In genomic region chrX:106999002-106999975, GRCh38 we compare ENCODE assay signal across 8 cellular contexts. TPM values are rescaled to one million over a fixed set of nuclear protein-coding genes. Genes with fewer than 3 reads are reported as not detected.
DNase-seq lines count a peak whose midpoint lies in the region; ATAC-seq and TF ChIP-seq lines count a peak whose summit lies in the region.

No MANE protein-coding gene starts in this region.

- no peaks in the 10 kb centered on the region for H3K27me3 ChIP-seq in CD8-positive, alpha-beta memory T cell (ENCODE audit: insufficient read depth, low read length, poor library complexity, severe bottlenecking)
- peaks cover 15% of the 10 kb centered on the region for H3K27me3 ChIP-seq in HUES64 (ENCODE audit: insufficient read depth, low read length)
- H3K27me3 ChIP-seq in parathyroid adenoma (ENCODE audit: control insufficient read depth, insufficient read depth, low read length): no peaks in the 10 kb centered on the region

- peaks cover 4% of the 10 kb centered on the region for H3K4me1 ChIP-seq in CD8-positive, alpha-beta memory T cell (ENCODE audit: insufficient read depth, low read length)
- no peaks in the 10 kb centered on the region for H3K4me1 ChIP-seq in HUES64 (ENCODE audit: insufficient read depth, low read length)
- H3K4me1 ChIP-seq in parathyroid adenoma: no peaks in the 10 kb centered on the region

- whole genome bisulfite sequencing in HUES64: under 1% methylated on average over 88 of the region's 88 CpGs

- peaks cover 7 to 17% (median 12%) of the 10 kb centered on the region in 3 donors for H3K4me1 Mint-ChIP-seq in CD8-positive, alpha-beta memory T cell
- peaks cover 8% of the 10 kb centered on the region for H3K4me1 Mint-ChIP-seq in activated naive CD8-positive, alpha-beta T cell treated with anti-CD3 and anti-CD28 coated beads, Interleukin-2, amount 10 ng/mL, durations not matched to agents 7 days and 5 days

- POLR2A ChIA-PET in CD8-positive, alpha-beta memory T cell (lab: Charles Lee): no interaction called here
- POLR2A ChIA-PET in activated naive CD8-positive, alpha-beta T cell treated with anti-CD3 and anti-CD28 coated beads, Interleukin-2, amount 10 ng/mL, durations not matched to agents 7 days and 5 days (lab: Charles Lee): interaction anchor here (1.3 kb wide), 1 partner anchor 629 kb away, joined by 5 read pairs; the partner anchor contains the start of gene PRPS1

- no peaks in the 10 kb centered on the region for H3K36me3 ChIP-seq in CD8-positive, alpha-beta memory T cell (ENCODE audit: insufficient read depth, low read length)
- H3K36me3 ChIP-seq in HUES64 (ENCODE audit: insufficient read depth, low read length) (no peaks in the 10 kb centered on the region), parathyroid adenoma (ENCODE audit: control insufficient read depth, insufficient read depth, low read length) (no peaks in the 10 kb centered on the region)

- H3K9ac ChIP-seq in HUES64 (ENCODE audit: low read depth, low read length): no peak overlapping the region
- no peak overlapping the region for H3K9ac ChIP-seq in parathyroid adenoma

- peak overlapping the region; percentile 73 for H3K4me2 ChIP-seq in parathyroid adenoma (ENCODE audit: low read length)

- CTCF ChIA-PET in CD8-positive, alpha-beta memory T cell (lab: Charles Lee): interaction anchor here (0.7 to 1.7 kb wide), 10 partner anchors 9 to 778 kb away, joined by 3 to 6 read pairs (median 3); partner anchors contain the start of genes NCBP2L and PRPS1

- peak overlapping the region; percentile 72 for H2AFZ ChIP-seq in parathyroid adenoma

- peak overlapping the region; percentile 58 for H3K4me3 ChIP-seq in CD8-positive, alpha-beta memory T cell (ENCODE audit: low read length)
- H3K4me3 ChIP-seq in HUES64 (ENCODE audit: low read length): peak overlapping the region; percentile 58
- peak overlapping the region; percentile 40 for H3K4me3 ChIP-seq in parathyroid adenoma (ENCODE audit: low read depth, low read length)

- no peaks in the 10 kb centered on the region for H3K79me2 ChIP-seq in parathyroid adenoma

- ATAC-seq in GM21367 (IDR thresholded peaks at IDR 0.05; ENCODE audit: unreplicated experiment): peak; percentile 55
- peak; percentile 67 for ATAC-seq in activated naive CD8-positive, alpha-beta T cell treated with anti-CD3 and anti-CD28 coated beads, Interleukin-2, amount 10 ng/mL, durations not matched to agents 7 days and 5 days (ENCODE audit: low read depth)
- peak; percentile 86 for ATAC-seq in Right ventricle myocardium superior (ENCODE audit: poor library complexity)

- peak; percentile 4 to 60 (median 41) for DNase-seq in CD8-positive, alpha-beta memory T cell
- DNase-seq in SHP77 treated with DMSO at 0.1 percent for 48 hours (lab: John Stamatoyannopoulos, UW): peak; percentile 1
- peak; percentile 48 for DNase-seq in activated naive CD8-positive, alpha-beta T cell treated with anti-CD3 and anti-CD28 coated beads, Interleukin-2, amount 10 ng/mL, durations not matched to agents 7 days and 5 days
- DNase-seq in Right ventricle myocardium superior: peak; percentile 67
- DNase-seq in GF-D8 (lab: John Stamatoyannopoulos, UW): no peak

- H3K27me3 Mint-ChIP-seq in CD8-positive, alpha-beta memory T cell: peaks cover 0 to 7% of the 10 kb centered on the region in 2 donors
- H3K27me3 Mint-ChIP-seq in activated naive CD8-positive, alpha-beta T cell treated with anti-CD3 and anti-CD28 coated beads, Interleukin-2, amount 10 ng/mL, durations not matched to agents 7 days and 5 days: no peaks in the 10 kb centered on the region

- no peak overlapping the region for H3K27ac ChIP-seq in CD8-positive, alpha-beta memory T cell (ENCODE audit: low read depth, low read length)
- H3K27ac ChIP-seq in HUES64 (ENCODE audit: low read depth, low read length): no peak overlapping the region
- no peak overlapping the region for H3K27ac ChIP-seq in parathyroid adenoma

- H3K9me3 ChIP-seq in CD8-positive, alpha-beta memory T cell (ENCODE audit: low read length): no peaks in the 10 kb centered on the region
- no peaks in the 10 kb centered on the region for H3K9me3 ChIP-seq in HUES64 (ENCODE audit: insufficient read depth, low read depth, low read length)
- no peaks in the 10 kb centered on the region for H3K9me3 ChIP-seq in parathyroid adenoma (ENCODE audit: control insufficient read depth, low read length)

- H3K36me3 Mint-ChIP-seq in CD8-positive, alpha-beta memory T cell: no peaks in the 10 kb centered on the region
- H3K36me3 Mint-ChIP-seq in activated naive CD8-positive, alpha-beta T cell treated with anti-CD3 and anti-CD28 coated beads, Interleukin-2, amount 10 ng/mL, durations not matched to agents 7 days and 5 days: no peaks in the 10 kb centered on the region

- intact Hi-C loops in Right ventricle myocardium superior (cut with DNase I): no loop called here

- peak overlapping the region; percentile 75 to 87 (median 83) for H3K4me3 Mint-ChIP-seq in CD8-positive, alpha-beta memory T cell
- peak overlapping the region; percentile 83 for H3K4me3 Mint-ChIP-seq in activated naive CD8-positive, alpha-beta T cell treated with anti-CD3 and anti-CD28 coated beads, Interleukin-2, amount 10 ng/mL, durations not matched to agents 7 days and 5 days

- H3K9me3 Mint-ChIP-seq in CD8-positive, alpha-beta memory T cell: peaks cover 0 to 3% (median 0%) of the 10 kb centered on the region in 5 donors
- no peaks in the 10 kb centered on the region for H3K9me3 Mint-ChIP-seq in activated naive CD8-positive, alpha-beta T cell treated with anti-CD3 and anti-CD28 coated beads, Interleukin-2, amount 10 ng/mL, durations not matched to agents 7 days and 5 days

- TF ChIP-seq CTCF in parathyroid adenoma (IDR thresholded peaks at IDR 0.05): peak; percentile 39

- peak overlapping the region in 7 of 8 donors; percentile 26 to 88 (median 70) for H3K27ac Mint-ChIP-seq in CD8-positive, alpha-beta memory T cell
- no peak overlapping the region for H3K27ac Mint-ChIP-seq in activated naive CD8-positive, alpha-beta T cell treated with anti-CD3 and anti-CD28 coated beads, Interleukin-2, amount 10 ng/mL, durations not matched to agents 7 days and 5 days

RNA-seq across cellular contexts. Expression of gene MORC4, which starts 0.7 kb away (rescaled TPM):
- 10 to 100 TPM in 1 of 2 experiments, 1 to 10 TPM in 1; 10.0 to 11.3 TPM for total RNA-seq in CD8-positive, alpha-beta memory T cell
- 4.7 TPM for polyA plus RNA-seq in CD8-positive, alpha-beta memory T cell
- 1.0 TPM for polyA plus RNA-seq in HUES64 (2013, experiment 1 of 2)
- polyA plus RNA-seq in HUES64 (2013, experiment 2 of 2): 1.8 TPM
- total RNA-seq in activated naive CD8-positive, alpha-beta T cell treated with anti-CD3 and anti-CD28 coated beads, Interleukin-2, amount 10 ng/mL, durations not matched to agents 7 days and 5 days: 1 to 10 TPM; 7.7 to 8.6 TPM
- 2.4 TPM for total RNA-seq in Right ventricle myocardium superior
